ENCODE assay signal across 24 cellular contexts in genomic region chr5:72722792-72723402, GRCh38.
A peak's percentile ranks its signal among the peaks of the same experiment; 100 is the strongest.
DNase-seq lines count a peak whose midpoint lies in the region; ATAC-seq and TF ChIP-seq lines count a peak whose summit lies in the region.
"Had no signal": no experiment of that assay in that cellular context is flagged by ENCODE, and none has a peak within 500 bp of the region (broad histone marks: within the 10 kb centered on the region; RNA-seq: fewer than 3 reads in every experiment).

No MANE protein-coding gene starts in this region.

- no peaks in the 10 kb centered on the region for H3K9me3 ChIP-seq in mammary epithelial cell (replicated peaks; ENCODE audit: insufficient read depth, low read length)
- H3K9me3 ChIP-seq in PC-9 (ENCODE audit: insufficient read depth, low read depth): no peaks in the 10 kb centered on the region; the same call in 1 of the 2 replicates
- H3K9me3 ChIP-seq in lower lobe of right lung: no peaks in the 10 kb centered on the region
- H3K9me3 ChIP-seq: SJCRH30 had no signal

- BruUV-seq in mammary epithelial cell (replicated peaks; lab: Mats Ljungman, UMichigan) (no TSS peak), MCF 10A (replicated peaks; lab: Mats Ljungman, UMichigan) (no TSS peak), PC-9 (replicated peaks; lab: Mats Ljungman, UMichigan) (no TSS peak)

- in situ Hi-C loops in mammary epithelial cell (cut with MboI; ENCODE audit: low sequenced_read_pairs in 2 of 2): no loop called here

- DNase-seq in mammary epithelial cell (peak; percentile 3), MCF 10A (ENCODE audit: unreplicated experiment) (no peak), PC-9 (peak in 1 of 2 experiments; percentile 54), epithelial cell of esophagus (ENCODE audit: low read depth) (peak; percentile 40), lower lobe of right lung (no peak), putamen (ENCODE audit: low spot score) (no peak)
- DNase-seq: 8988T, DMS 273 treated with DMSO at 0.1 percent for 48 hours, DND-41, GOT3, Karpas-422, NCI-H1417, NCI-H1694 treated with DMSO at 0.1 percent for 48 hours, NCI-H2081 treated with DMSO at 0.1 percent for 48 hours, NCI-H2171 treated with DMSO at 0.1 percent for 48 hours, NCI-H446 treated with DMSO at 0.1 percent for 48 hours, SJCRH30 had no signal

- no peaks in the 10 kb centered on the region for H3K36me3 Mint-ChIP-seq in MCF 10A (ENCODE audit: insufficient read depth, unreplicated experiment)
- H3K36me3 Mint-ChIP-seq: CD14-positive monocyte, IgD-negative memory B cell had no signal

- ATAC-seq in HG03565 (IDR thresholded peaks at IDR 0.05; ENCODE audit: unreplicated experiment) (no peak), lower lobe of right lung (no peak)
- ATAC-seq: HCT116, Panc1 had no signal

- H3K9me2 ChIP-seq in PC-9 (ENCODE audit: insufficient read depth): no peaks in the 10 kb centered on the region

- no peaks in the 10 kb centered on the region for H3K27me3 Mint-ChIP-seq in MCF 10A (ENCODE audit: insufficient read depth, unreplicated experiment)

- H3K79me2 ChIP-seq in mammary epithelial cell (ENCODE audit: insufficient read depth, low read length) (no peaks in the 10 kb centered on the region), PC-9 (ENCODE audit: low read depth) (no peaks in the 10 kb centered on the region)

- peaks cover 11% of the 10 kb centered on the region for H3F3A ChIP-seq in PC-9 (ENCODE audit: insufficient read depth, low read depth)

- H2AFZ ChIP-seq in mammary epithelial cell (ENCODE audit: low read depth, low read length): no peak overlapping the region
- H2AFZ ChIP-seq in PC-9: no peak overlapping the region

- H3K4me3 ChIP-seq in mammary epithelial cell (replicated peaks in 1 of 3; ENCODE audit: insufficient read depth in 1 of 3, low read depth in 2 of 3, low read length in 3 of 3) (no peak overlapping the region), PC-9 (no peak overlapping the region), epithelial cell of esophagus (ENCODE audit: low read length) (no peak overlapping the region), lower lobe of right lung (no peak overlapping the region)
- H3K4me3 ChIP-seq: SJCRH30 had no signal

- H3K4me2 ChIP-seq in mammary epithelial cell (ENCODE audit: insufficient read depth, low read depth, low read length) (no peak overlapping the region), PC-9 (peak overlapping the region; percentile 55)

- H3K9ac ChIP-seq in mammary epithelial cell (ENCODE audit: insufficient read depth, low read length): no peak overlapping the region

- H3K27ac Mint-ChIP-seq in MCF 10A (ENCODE audit: low read depth, unreplicated experiment): no peak overlapping the region
- H3K27ac Mint-ChIP-seq: B cell; IgD-negative memory B cell; T-helper 1 cell treated with Interleukin-12 subunit alpha and Interleukin-12 subunit beta and Interleukin-4 antibody, amounts not matched to agents 30 μg/mL and 1 μg/mL, for 36 hours had no signal

- 84% methylated on average over 4 of the region's 4 CpGs for WGBS in mammary epithelial cell (ENCODE audit: low coverage, missing lambda C conversion rate)

- no peak for TF ChIP-seq CTCF in mammary epithelial cell (conservative IDR thresholded peaks at IDR 0.05 in 1 of 2, IDR thresholded peaks at IDR 0.05 in 1 of 2; ENCODE audit: extremely low read depth in 1 of 2, insufficient read depth in 1 of 2, low read depth in 1 of 2, low read length in 2 of 2)
- no peak for TF ChIP-seq CTCF in MCF 10A (IDR thresholded peaks at IDR 0.05; ENCODE audit: unreplicated experiment)
- TF ChIP-seq CTCF in PC-9 (conservative IDR thresholded peaks at IDR 0.05): no peak
- no peak for TF ChIP-seq CTCF in epithelial cell of esophagus (IDR thresholded peaks at IDR 0.05; ENCODE audit: insufficient read depth, low read depth, low read length, missing control alignments)
- no peak for TF ChIP-seq CTCF in lower lobe of right lung (IDR thresholded peaks at IDR 0.05)

- H3K4me1 ChIP-seq in mammary epithelial cell (ENCODE audit: insufficient read depth, low read length): no peaks in the 10 kb centered on the region
- H3K4me1 ChIP-seq in PC-9 (replicated peaks; ENCODE audit: insufficient read depth): peaks cover 33% of the 10 kb centered on the region
- H3K4me1 ChIP-seq in lower lobe of right lung: no peaks in the 10 kb centered on the region
- H3K4me1 ChIP-seq: SJCRH30 had no signal

- no peaks in the 10 kb centered on the region for H3K9me3 Mint-ChIP-seq in MCF 10A (ENCODE audit: unreplicated experiment)
- H3K9me3 Mint-ChIP-seq: IgD-negative memory B cell; T-helper 1 cell treated with Interleukin-12 subunit alpha and Interleukin-12 subunit beta and Interleukin-4 antibody, amounts not matched to agents 30 μg/mL and 1 μg/mL, for 36 hours had no signal

- H3K36me3 ChIP-seq in mammary epithelial cell (ENCODE audit: insufficient read depth, low read length) (no peaks in the 10 kb centered on the region), PC-9 (ENCODE audit: low read depth) (no peaks in the 10 kb centered on the region), lower lobe of right lung (no peaks in the 10 kb centered on the region)
- H3K36me3 ChIP-seq: SJCRH30 had no signal

- intact Hi-C loops in mammary epithelial cell (cut with micrococcal nuclease): no loop called here
- intact Hi-C loops in MCF 10A (cut with micrococcal nuclease): no loop called here
- intact Hi-C loops in PC-9 (cut with micrococcal nuclease; ENCODE audit: unreplicated experiment): loop anchor here (5.0 kb wide), 1 partner anchor 111 kb away; no protein-coding TSS in a partner anchor
- intact Hi-C loops in lower lobe of right lung (cut with DNase I): no loop called here

- CTCF ChIA-PET in mammary epithelial cell (lab: Charles Lee; ENCODE audit: low non-redundant PET) (no interaction called here), MCF 10A (lab: Yijun Ruan, JAX) (no interaction called here), PC-9 (lab: Charles Lee) (interaction anchor here (0.6 kb wide), 1 partner anchor 135 kb away, joined by 3 read pairs; no protein-coding TSS in a partner anchor)

- H4K20me1 ChIP-seq in mammary epithelial cell (ENCODE audit: insufficient read depth, low read length): no peaks in the 10 kb centered on the region
- no peaks in the 10 kb centered on the region for H4K20me1 ChIP-seq in PC-9 (ENCODE audit: insufficient read depth)

- H3K27ac ChIP-seq in mammary epithelial cell (ENCODE audit: insufficient read depth, low read depth, low read length) (no peak overlapping the region), PC-9 (peak overlapping the region; percentile 74), lower lobe of right lung (no peak overlapping the region)
- H3K27ac ChIP-seq: SJCRH30 had no signal

- POLR2A ChIA-PET in MCF 10A (lab: Yijun Ruan, JAX) (interaction anchor here (0.8 to 1.0 kb wide), 2 partner anchors 7 to 32 kb away, joined by 3 read pairs; no protein-coding TSS in a partner anchor), PC-9 (lab: Charles Lee; ENCODE audit: unreplicated experiment) (no interaction called here)

- H3K4me3 Mint-ChIP-seq in MCF 10A (ENCODE audit: unreplicated experiment): no peak overlapping the region
- H3K4me3 Mint-ChIP-seq: B cell; CD14-positive monocyte; IgD-negative memory B cell; T-helper 1 cell treated with Interleukin-12 subunit alpha and Interleukin-12 subunit beta and Interleukin-4 antibody, amounts not matched to agents 30 μg/mL and 1 μg/mL, for 36 hours had no signal

- H3K27me3 ChIP-seq in mammary epithelial cell (ENCODE audit: insufficient read depth, low read length): no peaks in the 10 kb centered on the region
- no peaks in the 10 kb centered on the region for H3K27me3 ChIP-seq in PC-9 (ENCODE audit: insufficient read depth, low read depth)
- H3K27me3 ChIP-seq in lower lobe of right lung (ENCODE audit: low read depth): no peaks in the 10 kb centered on the region
- H3K27me3 ChIP-seq: SJCRH30 had no signal

- H3K4me1 Mint-ChIP-seq in MCF 10A (ENCODE audit: insufficient read depth, unreplicated experiment): no peaks in the 10 kb centered on the region
- H3K4me1 Mint-ChIP-seq: B cell, CD14-positive monocyte, IgD-negative memory B cell had no signal

- dilution Hi-C loops in mammary epithelial cell (cut with HindIII; ENCODE audit: low sequenced_read_pairs): no loop called here

Comparison
In these comparisons a context has a peak if more than half of its experiments do, and no peak if none do; other contexts are left out.
1. DNase-seq: peak in mammary epithelial cell (single experiment) and epithelial cell of esophagus (single experiment); none in MCF 10A (single experiment), lower lobe of right lung (single experiment) and putamen (single experiment).